Comparison of ENCODE assay signal across 1 cellular context in the genomic region with DNA sequence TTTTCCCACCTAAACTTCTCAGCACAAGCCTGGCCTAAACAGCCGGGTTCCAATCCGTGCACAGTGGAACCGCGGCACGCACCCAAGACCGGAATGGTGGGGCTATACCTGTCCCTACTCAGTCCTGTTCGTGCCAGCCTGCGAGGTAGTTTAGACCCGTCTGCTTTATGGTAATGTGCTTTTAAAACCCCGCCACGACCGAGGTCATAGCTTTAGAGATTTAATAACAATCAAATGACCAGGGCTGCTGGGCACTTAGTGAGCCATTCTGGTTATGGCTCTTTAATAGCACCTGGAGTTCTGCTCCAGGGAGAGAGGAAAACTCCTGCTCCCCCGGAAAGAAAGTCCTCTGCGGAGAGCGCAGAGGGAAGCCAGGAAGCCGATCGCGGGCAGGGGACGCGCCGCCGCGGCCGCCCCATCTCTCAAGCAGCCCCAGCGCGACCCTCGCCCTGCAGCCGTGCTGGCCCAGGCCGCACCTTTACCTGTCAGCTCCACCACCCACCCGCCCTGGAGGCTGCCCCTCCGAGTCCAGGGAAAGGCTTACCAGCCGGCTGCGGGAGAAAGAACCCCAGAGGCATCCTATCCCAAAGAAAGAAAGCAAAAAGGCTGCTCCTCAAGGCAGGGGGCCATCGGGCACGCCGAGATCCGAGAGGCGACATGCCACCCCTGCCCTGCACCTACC.
TF ChIP-seq lines count a peak whose summit lies in the region.

No MANE protein-coding gene starts in this region.

TF ChIP-seq in K562, 482 proteins besides CTCF, POLR2A, EP300 and RAD21 (continued from another document):
- TF ChIP-seq DPF2 (IDR thresholded peaks at IDR 0.05) = 0 out of 2 replicates have a peak, but pooled peaks have one; percentile 8
- TF ChIP-seq HDAC2 (IDR thresholded peaks at IDR 0.05) = no peak
- TF ChIP-seq, protein P1, sequence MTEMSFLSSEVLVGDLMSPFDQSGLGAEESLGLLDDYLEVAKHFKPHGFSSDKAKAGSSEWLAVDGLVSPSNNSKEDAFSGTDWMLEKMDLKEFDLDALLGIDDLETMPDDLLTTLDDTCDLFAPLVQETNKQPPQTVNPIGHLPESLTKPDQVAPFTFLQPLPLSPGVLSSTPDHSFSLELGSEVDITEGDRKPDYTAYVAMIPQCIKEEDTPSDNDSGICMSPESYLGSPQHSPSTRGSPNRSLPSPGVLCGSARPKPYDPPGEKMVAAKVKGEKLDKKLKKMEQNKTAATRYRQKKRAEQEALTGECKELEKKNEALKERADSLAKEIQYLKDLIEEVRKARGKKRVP (CRISPR knock-in tag; IDR thresholded peaks at IDR 0.05) = no peak
- TF ChIP-seq CXXC5 (CRISPR knock-in tag; IDR thresholded peaks at IDR 0.05) = no peak
- no peak for TF ChIP-seq PCBP1 (IDR thresholded peaks at IDR 0.05; ENCODE audit: low read depth, low read length, poor library complexity, severe bottlenecking)
- TF ChIP-seq SREBF1 (IDR thresholded peaks at IDR 0.05; ENCODE audit: borderline replicate concordance, low read depth, low read length) = no peak
- TF ChIP-seq ZNF561 (CRISPR knock-in tag; conservative IDR thresholded peaks at IDR 0.05) = no peak
- TF ChIP-seq, protein P2, sequence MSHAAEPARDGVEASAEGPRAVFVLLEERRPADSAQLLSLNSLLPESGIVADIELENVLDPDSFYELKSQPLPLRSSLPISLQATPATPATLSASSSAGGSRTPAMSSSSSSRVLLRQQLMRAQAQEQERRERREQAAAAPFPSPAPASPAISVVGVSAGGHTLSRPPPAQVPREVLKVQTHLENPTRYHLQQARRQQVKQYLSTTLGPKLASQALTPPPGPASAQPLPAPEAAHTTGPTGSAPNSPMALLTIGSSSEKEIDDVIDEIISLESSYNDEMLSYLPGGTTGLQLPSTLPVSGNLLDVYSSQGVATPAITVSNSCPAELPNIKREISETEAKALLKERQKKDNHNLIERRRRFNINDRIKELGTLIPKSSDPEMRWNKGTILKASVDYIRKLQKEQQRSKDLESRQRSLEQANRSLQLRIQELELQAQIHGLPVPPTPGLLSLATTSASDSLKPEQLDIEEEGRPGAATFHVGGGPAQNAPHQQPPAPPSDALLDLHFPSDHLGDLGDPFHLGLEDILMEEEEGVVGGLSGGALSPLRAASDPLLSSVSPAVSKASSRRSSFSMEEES (CRISPR knock-in tag; IDR thresholded peaks at IDR 0.05) = no peak
- TF ChIP-seq, protein P3, sequence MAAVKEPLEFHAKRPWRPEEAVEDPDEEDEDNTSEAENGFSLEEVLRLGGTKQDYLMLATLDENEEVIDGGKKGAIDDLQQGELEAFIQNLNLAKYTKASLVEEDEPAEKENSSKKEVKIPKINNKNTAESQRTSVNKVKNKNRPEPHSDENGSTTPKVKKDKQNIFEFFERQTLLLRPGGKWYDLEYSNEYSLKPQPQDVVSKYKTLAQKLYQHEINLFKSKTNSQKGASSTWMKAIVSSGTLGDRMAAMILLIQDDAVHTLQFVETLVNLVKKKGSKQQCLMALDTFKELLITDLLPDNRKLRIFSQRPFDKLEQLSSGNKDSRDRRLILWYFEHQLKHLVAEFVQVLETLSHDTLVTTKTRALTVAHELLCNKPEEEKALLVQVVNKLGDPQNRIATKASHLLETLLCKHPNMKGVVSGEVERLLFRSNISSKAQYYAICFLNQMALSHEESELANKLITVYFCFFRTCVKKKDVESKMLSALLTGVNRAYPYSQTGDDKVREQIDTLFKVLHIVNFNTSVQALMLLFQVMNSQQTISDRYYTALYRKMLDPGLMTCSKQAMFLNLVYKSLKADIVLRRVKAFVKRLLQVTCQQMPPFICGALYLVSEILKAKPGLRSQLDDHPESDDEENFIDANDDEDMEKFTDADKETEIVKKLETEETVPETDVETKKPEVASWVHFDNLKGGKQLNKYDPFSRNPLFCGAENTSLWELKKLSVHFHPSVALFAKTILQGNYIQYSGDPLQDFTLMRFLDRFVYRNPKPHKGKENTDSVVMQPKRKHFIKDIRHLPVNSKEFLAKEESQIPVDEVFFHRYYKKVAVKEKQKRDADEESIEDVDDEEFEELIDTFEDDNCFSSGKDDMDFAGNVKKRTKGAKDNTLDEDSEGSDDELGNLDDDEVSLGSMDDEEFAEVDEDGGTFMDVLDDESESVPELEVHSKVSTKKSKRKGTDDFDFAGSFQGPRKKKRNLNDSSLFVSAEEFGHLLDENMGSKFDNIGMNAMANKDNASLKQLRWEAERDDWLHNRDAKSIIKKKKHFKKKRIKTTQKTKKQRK (IDR thresholded peaks at IDR 0.05; ENCODE audit: borderline replicate concordance, low read depth, low read length) = no peak
- TF ChIP-seq COPS2 (conservative IDR thresholded peaks at IDR 0.05) = no peak
- TF ChIP-seq, protein P4, sequence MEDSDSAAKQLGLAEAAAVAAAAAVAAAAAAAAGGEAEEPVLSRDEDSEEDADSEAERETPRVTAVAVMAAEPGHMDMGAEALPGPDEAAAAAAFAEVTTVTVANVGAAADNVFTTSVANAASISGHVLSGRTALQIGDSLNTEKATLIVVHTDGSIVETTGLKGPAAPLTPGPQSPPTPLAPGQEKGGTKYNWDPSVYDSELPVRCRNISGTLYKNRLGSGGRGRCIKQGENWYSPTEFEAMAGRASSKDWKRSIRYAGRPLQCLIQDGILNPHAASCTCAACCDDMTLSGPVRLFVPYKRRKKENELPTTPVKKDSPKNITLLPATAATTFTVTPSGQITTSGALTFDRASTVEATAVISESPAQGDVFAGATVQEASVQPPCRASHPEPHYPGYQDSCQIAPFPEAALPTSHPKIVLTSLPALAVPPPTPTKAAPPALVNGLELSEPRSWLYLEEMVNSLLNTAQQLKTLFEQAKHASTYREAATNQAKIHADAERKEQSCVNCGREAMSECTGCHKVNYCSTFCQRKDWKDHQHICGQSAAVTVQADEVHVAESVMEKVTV (CRISPR knock-in tag; IDR thresholded peaks at IDR 0.05) = no peak
- TF ChIP-seq C11orf30 (IDR thresholded peaks at IDR 0.05; ENCODE audit: low read depth) = no peak
- no peak for TF ChIP-seq ZNF263 (CRISPR knock-in tag; IDR thresholded peaks at IDR 0.05; ENCODE audit: borderline replicate concordance)
- no peak for TF ChIP-seq JUND (IDR thresholded peaks at IDR 0.05; ENCODE audit: borderline replicate concordance, low read depth, low read length)
- no peak for TF ChIP-seq JUND (tag; IDR thresholded peaks at IDR 0.05; ENCODE audit: borderline replicate concordance, low read depth, low read length)
- no peak for TF ChIP-seq CC2D1A (IDR thresholded peaks at IDR 0.05)
- TF ChIP-seq, protein P5, sequence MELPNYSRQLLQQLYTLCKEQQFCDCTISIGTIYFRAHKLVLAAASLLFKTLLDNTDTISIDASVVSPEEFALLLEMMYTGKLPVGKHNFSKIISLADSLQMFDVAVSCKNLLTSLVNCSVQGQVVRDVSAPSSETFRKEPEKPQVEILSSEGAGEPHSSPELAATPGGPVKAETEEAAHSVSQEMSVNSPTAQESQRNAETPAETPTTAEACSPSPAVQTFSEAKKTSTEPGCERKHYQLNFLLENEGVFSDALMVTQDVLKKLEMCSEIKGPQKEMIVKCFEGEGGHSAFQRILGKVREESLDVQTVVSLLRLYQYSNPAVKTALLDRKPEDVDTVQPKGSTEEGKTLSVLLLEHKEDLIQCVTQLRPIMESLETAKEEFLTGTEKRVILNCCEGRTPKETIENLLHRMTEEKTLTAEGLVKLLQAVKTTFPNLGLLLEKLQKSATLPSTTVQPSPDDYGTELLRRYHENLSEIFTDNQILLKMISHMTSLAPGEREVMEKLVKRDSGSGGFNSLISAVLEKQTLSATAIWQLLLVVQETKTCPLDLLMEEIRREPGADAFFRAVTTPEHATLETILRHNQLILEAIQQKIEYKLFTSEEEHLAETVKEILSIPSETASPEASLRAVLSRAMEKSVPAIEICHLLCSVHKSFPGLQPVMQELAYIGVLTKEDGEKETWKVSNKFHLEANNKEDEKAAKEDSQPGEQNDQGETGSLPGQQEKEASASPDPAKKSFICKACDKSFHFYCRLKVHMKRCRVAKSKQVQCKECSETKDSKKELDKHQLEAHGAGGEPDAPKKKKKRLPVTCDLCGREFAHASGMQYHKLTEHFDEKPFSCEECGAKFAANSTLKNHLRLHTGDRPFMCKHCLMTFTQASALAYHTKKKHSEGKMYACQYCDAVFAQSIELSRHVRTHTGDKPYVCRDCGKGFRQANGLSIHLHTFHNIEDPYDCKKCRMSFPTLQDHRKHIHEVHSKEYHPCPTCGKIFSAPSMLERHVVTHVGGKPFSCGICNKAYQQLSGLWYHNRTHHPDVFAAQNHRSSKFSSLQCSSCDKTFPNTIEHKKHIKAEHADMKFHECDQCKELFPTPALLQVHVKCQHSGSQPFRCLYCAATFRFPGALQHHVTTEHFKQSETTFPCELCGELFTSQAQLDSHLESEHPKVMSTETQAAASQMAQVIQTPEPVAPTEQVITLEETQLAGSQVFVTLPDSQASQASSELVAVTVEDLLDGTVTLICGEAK (IDR thresholded peaks at IDR 0.05) = 0 out of 2 replicates have a peak, but pooled peaks have one; percentile 25
- TF ChIP-seq, protein P5 (CRISPR knock-in tag; IDR thresholded peaks at IDR 0.05) = no peak
- TF ChIP-seq, protein P6, sequence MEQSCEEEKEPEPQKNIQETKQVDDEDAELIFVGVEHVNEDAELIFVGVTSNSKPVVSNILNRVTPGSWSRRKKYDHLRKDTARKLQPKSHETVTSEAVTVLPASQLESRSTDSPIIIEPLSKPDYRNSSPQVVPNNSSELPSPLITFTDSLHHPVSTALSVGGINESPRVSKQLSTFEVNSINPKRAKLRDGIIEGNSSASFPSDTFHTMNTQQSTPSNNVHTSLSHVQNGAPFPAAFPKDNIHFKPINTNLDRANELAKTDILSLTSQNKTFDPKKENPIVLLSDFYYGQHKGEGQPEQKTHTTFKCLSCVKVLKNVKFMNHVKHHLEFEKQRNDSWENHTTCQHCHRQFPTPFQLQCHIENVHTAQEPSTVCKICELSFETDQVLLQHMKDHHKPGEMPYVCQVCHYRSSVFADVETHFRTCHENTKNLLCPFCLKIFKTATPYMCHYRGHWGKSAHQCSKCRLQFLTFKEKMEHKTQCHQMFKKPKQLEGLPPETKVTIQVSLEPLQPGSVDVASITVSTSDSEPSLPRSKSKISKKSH (CRISPR knock-in tag; IDR thresholded peaks at IDR 0.05) = no peak
- TF ChIP-seq, protein P7, sequence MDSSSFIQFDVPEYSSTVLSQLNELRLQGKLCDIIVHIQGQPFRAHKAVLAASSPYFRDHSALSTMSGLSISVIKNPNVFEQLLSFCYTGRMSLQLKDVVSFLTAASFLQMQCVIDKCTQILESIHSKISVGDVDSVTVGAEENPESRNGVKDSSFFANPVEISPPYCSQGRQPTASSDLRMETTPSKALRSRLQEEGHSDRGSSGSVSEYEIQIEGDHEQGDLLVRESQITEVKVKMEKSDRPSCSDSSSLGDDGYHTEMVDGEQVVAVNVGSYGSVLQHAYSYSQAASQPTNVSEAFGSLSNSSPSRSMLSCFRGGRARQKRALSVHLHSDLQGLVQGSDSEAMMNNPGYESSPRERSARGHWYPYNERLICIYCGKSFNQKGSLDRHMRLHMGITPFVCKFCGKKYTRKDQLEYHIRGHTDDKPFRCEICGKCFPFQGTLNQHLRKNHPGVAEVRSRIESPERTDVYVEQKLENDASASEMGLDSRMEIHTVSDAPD (CRISPR knock-in tag; IDR thresholded peaks at IDR 0.05) = no peak
